17 cellular contexts compared by ENCODE assay signal in the genomic region with DNA sequence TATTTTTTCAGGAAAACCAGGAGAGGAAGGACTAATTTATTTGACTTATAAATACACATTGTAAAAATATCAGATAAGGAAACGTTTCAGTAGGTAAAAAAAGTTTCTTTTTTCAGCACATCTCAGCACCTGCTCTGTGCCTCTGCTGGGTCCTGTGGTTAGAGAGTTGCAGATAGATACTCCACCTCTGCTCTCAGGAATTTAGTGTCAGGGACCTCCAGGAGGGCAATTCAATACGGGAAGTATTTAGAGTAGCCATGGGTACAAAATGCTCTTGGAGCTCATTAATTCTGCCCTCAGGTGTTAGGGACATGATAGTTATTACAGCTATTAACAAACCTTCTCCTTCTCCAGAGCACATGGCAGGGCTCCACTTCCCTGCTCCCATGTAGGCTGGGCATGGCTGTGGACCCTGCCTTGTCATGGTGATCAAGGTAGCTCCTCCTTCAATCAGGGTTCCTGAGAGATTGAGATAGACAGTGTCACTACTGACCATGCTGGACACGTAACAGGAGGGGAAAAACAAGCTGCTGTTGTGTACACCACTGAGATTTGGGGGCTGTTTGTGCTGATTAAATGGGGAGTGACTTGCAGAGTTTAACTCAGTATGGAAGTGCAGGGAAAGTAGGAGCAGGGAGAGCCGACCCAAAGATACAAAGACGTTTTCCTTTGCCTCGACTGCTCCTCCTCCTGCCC.
"Had no signal": no experiment of that assay in that cellular context is flagged by ENCODE, and none has a peak within 500 bp of the region (broad histone marks: within the 10 kb centered on the region; RNA-seq: fewer than 3 reads in every experiment).

No MANE protein-coding gene starts in this region.

- FAIRE-seq: colon, kidney, small intestine had no signal

- H2AFZ ChIP-seq: hepatocyte had no signal

- H3K4me2 ChIP-seq: hepatocyte had no signal

- H3K4me3 ChIP-seq: hepatocyte, transverse colon had no signal

- H3K27me3 ChIP-seq: hepatocyte, transverse colon had no signal

- ATAC-seq: left ventricle myocardium superior, natural killer cell, right cardiac atrium had no signal

- H3K9me3 ChIP-seq: transverse colon had no signal

- H3K27ac ChIP-seq: hepatocyte, transverse colon had no signal

- H3K79me2 ChIP-seq: hepatocyte had no signal

- DNase-seq: activated CD4-positive, alpha-beta memory T cell treated with anti-CD3 and anti-CD28 coated beads for 36 hours; activated gamma-delta T cell; activated T-cell treated with anti-CD3 and anti-CD28 coated beads, Interleukin-2, amount 50 U/mL, for 48 hours; amniotic stem cell; caudate nucleus; erythroblast; kidney; left ventricle myocardium superior; natural killer cell; right cardiac atrium; small intestine; stimulated activated CD4-positive, alpha-beta T cell treated with anti-CD3 and anti-CD28 coated beads, Interleukin-4, amount 100 ng/mL, for 24 hours; stimulated activated naive CD4-positive, alpha-beta T cell treated with Interleukin-2 at 50 U/mL for 16 hours; substantia nigra; transverse colon had no signal

- H3K4me1 ChIP-seq: transverse colon had no signal

- H3K36me3 ChIP-seq: transverse colon had no signal
